ENCODE assay signal across 8 cellular contexts in the genomic region with DNA sequence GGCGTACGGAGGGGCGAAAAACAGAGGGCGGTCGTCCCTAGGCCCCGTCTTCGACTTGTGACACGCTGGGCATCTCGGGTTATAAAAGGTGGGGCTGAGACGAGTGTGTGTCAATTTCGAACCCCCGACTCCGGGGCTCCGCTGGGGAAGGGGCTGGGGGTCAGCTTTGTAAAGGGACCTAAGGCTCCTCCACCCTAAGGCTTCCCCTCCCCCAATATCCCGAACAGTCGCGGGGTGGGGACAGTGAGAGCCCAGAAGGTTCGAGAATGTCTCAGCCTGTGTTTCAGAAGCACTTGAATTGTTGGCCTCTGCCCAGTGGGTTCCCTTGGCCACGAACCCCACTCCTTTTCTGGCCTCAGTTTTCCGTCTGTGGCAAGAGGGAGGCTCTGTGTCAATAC. TPM values are rescaled to one million over a fixed set of nuclear protein-coding genes. Genes with fewer than 3 reads are reported as not detected.
A peak's percentile ranks its signal among the peaks of the same experiment; 100 is the strongest.
DNase-seq lines count a peak whose midpoint lies in the region; ATAC-seq and TF ChIP-seq lines count a peak whose summit lies in the region.

No MANE protein-coding gene starts in this region.

- H3K36me3 ChIP-seq in fibroblast of lung (ENCODE audit: control insufficient read depth, insufficient read depth, low read length) (peaks cover 10% of the 10 kb centered on the region), neural cell (ENCODE audit: insufficient read depth, low read length) (no peaks in the 10 kb centered on the region)

- H3K4me2 ChIP-seq in fibroblast of lung (ENCODE audit: extremely low read depth, insufficient read depth, low read length) (peak overlapping the region; percentile 84), neural cell (ENCODE audit: low read length) (peak overlapping the region; percentile 83)

- TF ChIP-seq EP300 in neural cell (conservative IDR thresholded peaks at IDR 0.05; ENCODE audit: poor library complexity, severe bottlenecking): no peak

- peak; percentile 7 for ATAC-seq in activated CD4-positive, CD25-positive, alpha-beta regulatory T cell treated with anti-CD3 and anti-CD28 coated beads, Interleukin-2, amount 50 U/mL, for 24 hours
- no peak for ATAC-seq in GM21528 (IDR thresholded peaks at IDR 0.05; ENCODE audit: low FRiP score, unreplicated experiment)
- ATAC-seq in GM21786 (IDR thresholded peaks at IDR 0.05; ENCODE audit: unreplicated experiment): no peak
- ATAC-seq in GM18907 (IDR thresholded peaks at IDR 0.05; ENCODE audit: unreplicated experiment): no peak

- H3K79me2 ChIP-seq in fibroblast of lung (ENCODE audit: control insufficient read depth, insufficient read depth, low read length) (peaks cover 31% of the 10 kb centered on the region), neural cell (replicated peaks; ENCODE audit: insufficient read depth, low read length) (peaks cover 14% of the 10 kb centered on the region)

- H3K27ac ChIP-seq in fibroblast of lung (ENCODE audit: insufficient read depth, low read length): peak overlapping the region; percentile 93
- peak overlapping the region; percentile 81 for H3K27ac ChIP-seq in neural cell (ENCODE audit: low read length)

- H3K9me2 ChIP-seq in neural cell (ENCODE audit: insufficient read depth, low read length): no peaks in the 10 kb centered on the region

- H2AFZ ChIP-seq in fibroblast of lung (ENCODE audit: low read length) (peak overlapping the region; percentile 12), neural cell (ENCODE audit: low read depth, low read length) (peak overlapping the region; percentile 100)

- TF ChIP-seq RAD21 in neural cell (conservative IDR thresholded peaks at IDR 0.05): no peak

- H3K9me3 ChIP-seq in fibroblast of lung (ENCODE audit: control insufficient read depth, insufficient read depth, low read depth, low read length): no peaks in the 10 kb centered on the region
- no peaks in the 10 kb centered on the region for H3K9me3 ChIP-seq in neural cell (ENCODE audit: low read length)

- TF ChIP-seq CTCF in fibroblast of lung (conservative IDR thresholded peaks at IDR 0.05 in 1 of 2, IDR thresholded peaks at IDR 0.05 in 1 of 2; ENCODE audit: low read depth in 1 of 2, low read length in 2 of 2) (no peak), neural cell (IDR thresholded peaks at IDR 0.05; ENCODE audit: poor library complexity, severe bottlenecking) (no peak)

- H3K4me1 ChIP-seq in fibroblast of lung (ENCODE audit: control insufficient read depth, extremely low read depth, insufficient read depth, low read length): peaks cover 3% of the 10 kb centered on the region

- H4K20me1 ChIP-seq in fibroblast of lung (ENCODE audit: control insufficient read depth, extremely low read depth, insufficient read depth, low read length): no peaks in the 10 kb centered on the region
- no peaks in the 10 kb centered on the region for H4K20me1 ChIP-seq in neural cell (ENCODE audit: insufficient read depth)

- H3K9ac ChIP-seq in fibroblast of lung (ENCODE audit: insufficient read depth, low read length) (peak overlapping the region; percentile 97), neural cell (ENCODE audit: low read length) (peak overlapping the region; percentile 87)

- H3F3A ChIP-seq in neural cell (ENCODE audit: insufficient read depth, low read length, poor library complexity, severe bottlenecking): no peaks in the 10 kb centered on the region

- no peak for DNase-seq in activated CD4-positive, CD25-positive, alpha-beta regulatory T cell (lab: John Stamatoyannopoulos, UW)
- DNase-seq in activated CD4-positive, alpha-beta T cell treated with anti-CD3 and anti-CD28 coated beads, Interleukin-2, amount 50 U/mL, for 1 hour: peak; percentile 14
- DNase-seq in fibroblast of lung (ENCODE audit: low read depth in 2 of 2): peak in 1 of 2 donors; percentile 12

- peak overlapping the region; percentile 85 to 96 (median 88) for H3K4me3 ChIP-seq in fibroblast of lung (replicated peaks in 1 of 4; ENCODE audit: control extremely low read depth in 1 of 4, insufficient read depth in 1 of 4, low read depth in 3 of 4, low read length in 4 of 4)
- peak overlapping the region; percentile 97 for H3K4me3 ChIP-seq in neural cell (ENCODE audit: low read length)

- H3K27me3 ChIP-seq in fibroblast of lung (ENCODE audit: control insufficient read depth, insufficient read depth, low read length): no peaks in the 10 kb centered on the region
- no peaks in the 10 kb centered on the region for H3K27me3 ChIP-seq in neural cell (ENCODE audit: insufficient read depth, low read depth, low read length)

TF ChIP-seq in neural cell, 6 proteins besides CTCF, POLR2A, EP300 and RAD21:
- no peak for TF ChIP-seq TAF1 (IDR thresholded peaks at IDR 0.05; ENCODE audit: low read depth)
- no peak for TF ChIP-seq SMC3 (conservative IDR thresholded peaks at IDR 0.05; ENCODE audit: poor library complexity)
- TF ChIP-seq, protein P1, sequence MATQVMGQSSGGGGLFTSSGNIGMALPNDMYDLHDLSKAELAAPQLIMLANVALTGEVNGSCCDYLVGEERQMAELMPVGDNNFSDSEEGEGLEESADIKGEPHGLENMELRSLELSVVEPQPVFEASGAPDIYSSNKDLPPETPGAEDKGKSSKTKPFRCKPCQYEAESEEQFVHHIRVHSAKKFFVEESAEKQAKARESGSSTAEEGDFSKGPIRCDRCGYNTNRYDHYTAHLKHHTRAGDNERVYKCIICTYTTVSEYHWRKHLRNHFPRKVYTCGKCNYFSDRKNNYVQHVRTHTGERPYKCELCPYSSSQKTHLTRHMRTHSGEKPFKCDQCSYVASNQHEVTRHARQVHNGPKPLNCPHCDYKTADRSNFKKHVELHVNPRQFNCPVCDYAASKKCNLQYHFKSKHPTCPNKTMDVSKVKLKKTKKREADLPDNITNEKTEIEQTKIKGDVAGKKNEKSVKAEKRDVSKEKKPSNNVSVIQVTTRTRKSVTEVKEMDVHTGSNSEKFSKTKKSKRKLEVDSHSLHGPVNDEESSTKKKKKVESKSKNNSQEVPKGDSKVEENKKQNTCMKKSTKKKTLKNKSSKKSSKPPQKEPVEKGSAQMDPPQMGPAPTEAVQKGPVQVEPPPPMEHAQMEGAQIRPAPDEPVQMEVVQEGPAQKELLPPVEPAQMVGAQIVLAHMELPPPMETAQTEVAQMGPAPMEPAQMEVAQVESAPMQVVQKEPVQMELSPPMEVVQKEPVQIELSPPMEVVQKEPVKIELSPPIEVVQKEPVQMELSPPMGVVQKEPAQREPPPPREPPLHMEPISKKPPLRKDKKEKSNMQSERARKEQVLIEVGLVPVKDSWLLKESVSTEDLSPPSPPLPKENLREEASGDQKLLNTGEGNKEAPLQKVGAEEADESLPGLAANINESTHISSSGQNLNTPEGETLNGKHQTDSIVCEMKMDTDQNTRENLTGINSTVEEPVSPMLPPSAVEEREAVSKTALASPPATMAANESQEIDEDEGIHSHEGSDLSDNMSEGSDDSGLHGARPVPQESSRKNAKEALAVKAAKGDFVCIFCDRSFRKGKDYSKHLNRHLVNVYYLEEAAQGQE (IDR thresholded peaks at IDR 0.05; ENCODE audit: borderline replicate concordance): no peak
- TF ChIP-seq POLR2AphosphoS5 (IDR thresholded peaks at IDR 0.05): no peak
- no peak for TF ChIP-seq MXI1 (conservative IDR thresholded peaks at IDR 0.05; ENCODE audit: poor library complexity, severe bottlenecking)
- TF ChIP-seq EZH2 (IDR thresholded peaks at IDR 0.05; ENCODE audit: borderline replicate concordance, insufficient read depth, low read length, poor library complexity, severe bottlenecking): no peak
TF ChIP-seq in neural cell: peak in this region for 0.

RNA-seq across cellular contexts. Expression of gene SELENOW, which starts 0.5 kb away (rescaled TPM):
- 142 and 155 TPM in 2 replicates for total RNA-seq in fibroblast of lung
- 187 and 250 TPM in 2 replicates for polyA plus RNA-seq in fibroblast of lung
- 220 and 279 TPM in 2 replicates for polyA plus RNA-seq in fibroblast of lung (2012)
- 261 and 313 TPM in 2 replicates for polyA minus RNA-seq in fibroblast of lung (ENCODE audit: low replicate concordance)
- 811 and 902 TPM in 2 replicates for polyA plus RNA-seq in neural cell
- polyA minus RNA-seq in neural cell: 227 and 240 TPM in 2 replicates

RNA-seq across cellular contexts. Expression of gene TPRX1, which starts 25.4 kb away (rescaled TPM):
- not detected in 2 replicates for total RNA-seq in fibroblast of lung
- not detected in 2 replicates for polyA plus RNA-seq in fibroblast of lung
- polyA plus RNA-seq in fibroblast of lung (2012): not detected in 2 replicates
- not detected in 2 replicates for polyA minus RNA-seq in fibroblast of lung (ENCODE audit: low replicate concordance)
- polyA plus RNA-seq in neural cell: not detected in 2 replicates
- polyA minus RNA-seq in neural cell: not detected in 2 replicates

RNA-seq across cellular contexts. Expression of gene NOP53, which starts 33.6 kb away (rescaled TPM):
- 59.6 and 110 TPM in 2 replicates for total RNA-seq in fibroblast of lung
- polyA plus RNA-seq in fibroblast of lung: 47.2 and 60.8 TPM in 2 replicates
- 151 and 182 TPM in 2 replicates for polyA plus RNA-seq in fibroblast of lung (2012)
- 18.5 and 20.5 TPM in 2 replicates for polyA minus RNA-seq in fibroblast of lung (ENCODE audit: low replicate concordance)
- polyA plus RNA-seq in neural cell: 65.0 and 87.0 TPM in 2 replicates
- 61.8 and 147 TPM in 2 replicates for polyA minus RNA-seq in neural cell

RNA-seq across cellular contexts. Expression of gene CRX, which starts 42.8 kb away (rescaled TPM):
- total RNA-seq in fibroblast of lung: not detected in 2 replicates
- not detected in 2 replicates for polyA plus RNA-seq in fibroblast of lung
- polyA plus RNA-seq in fibroblast of lung (2012): not detected in 2 replicates
- polyA minus RNA-seq in fibroblast of lung (ENCODE audit: low replicate concordance): not detected in 2 replicates
- not detected in 2 replicates for polyA plus RNA-seq in neural cell
- polyA minus RNA-seq in neural cell: not detected in 2 replicates

Comparison
In these comparisons a context has a peak if more than half of its experiments do, and no peak if none do; other contexts are left out.
1. ATAC-seq: peak in activated CD4-positive, CD25-positive, alpha-beta regulatory T cell treated with anti-CD3 and anti-CD28 coated beads, Interleukin-2, amount 50 U/mL, for 24 hours (2 of 2); none in GM21528 (single experiment), GM21786 (single experiment) and GM18907 (single experiment).